16 cellular contexts compared by ENCODE assay signal in genomic region chr19:6241680-6242079, GRCh38. TPM values are rescaled to one million over a fixed set of nuclear protein-coding genes. Genes with fewer than 3 reads are reported as not detected.
A peak's percentile ranks its signal among the peaks of the same experiment; 100 is the strongest.
DNase-seq lines count a peak whose midpoint lies in the region; ATAC-seq and TF ChIP-seq lines count a peak whose summit lies in the region.
"Had no signal": no experiment of that assay in that cellular context is flagged by ENCODE, and none has a peak within 500 bp of the region (broad histone marks: within the 10 kb centered on the region; RNA-seq: fewer than 3 reads in every experiment).

No MANE protein-coding gene starts in this region.

- CTCF ChIA-PET in SK-N-SH (lab: Yijun Ruan, JAX) = interaction anchor here (3.9 kb wide), 1 partner anchor 22 kb away, joined by 32 read pairs; no protein-coding TSS in a partner anchor

- TF ChIP-seq CTCF in SK-N-SH (IDR thresholded peaks at IDR 0.05) (no peak), lower lobe of right lung (IDR thresholded peaks at IDR 0.05) (no peak), type B pancreatic cell (conservative IDR thresholded peaks at IDR 0.05) (no peak)

- WGBS in SK-N-SH (ENCODE audit: low lambda C conversion rate) = 58% methylated on average over 9 of the region's 19 CpGs

- no peak overlapping the region for H3K4me2 ChIP-seq in SK-N-SH

- no peak overlapping the region for H3K27ac Mint-ChIP-seq in type B pancreatic cell
- H3K27ac Mint-ChIP-seq: activated T-helper 2 cell treated with anti-CD3 and anti-CD28 coated beads, Interferon-gamma antibody, Interleukin-2, Interleukin-4, amounts not matched to agents 10 μg/mL and 5 μg/mL and 100 μg/mL, durations not matched to agents 14 hours and 24 hours and 36 hours had no signal

- H4K20me1 ChIP-seq in SK-N-SH (ENCODE audit: insufficient read depth) = peaks cover 72% of the 10 kb centered on the region

- H3K9me3 ChIP-seq in SK-N-SH = no peaks in the 10 kb centered on the region
- no peaks in the 10 kb centered on the region for H3K9me3 ChIP-seq in lower lobe of right lung
- H3K9me3 ChIP-seq: gastrocnemius medialis, left lung, suprapubic skin had no signal

- no peak for TF ChIP-seq RAD21 in SK-N-SH (IDR thresholded peaks at IDR 0.05; ENCODE audit: low read length)

- H3K27me3 ChIP-seq in SK-N-SH (ENCODE audit: insufficient read depth) (no peaks in the 10 kb centered on the region), lower lobe of right lung (ENCODE audit: low read depth) (no peaks in the 10 kb centered on the region)
- H3K27me3 ChIP-seq: gastrocnemius medialis, left lung, suprapubic skin had no signal

- POLR2A ChIA-PET in SK-N-SH (lab: Yijun Ruan, JAX) = no interaction called here

- no peaks in the 10 kb centered on the region for H3K9me2 ChIP-seq in SK-N-SH

- H3K4me3 ChIP-seq in SK-N-SH (ENCODE audit: low read depth in 2 of 2, low read length in 1 of 2) (no peak overlapping the region), lower lobe of right lung (no peak overlapping the region)
- H3K4me3 ChIP-seq: gastrocnemius medialis, left lung, suprapubic skin had no signal

- peaks cover 23% of the 10 kb centered on the region for H3K36me3 Mint-ChIP-seq in type B pancreatic cell

- no peak overlapping the region for H2AFZ ChIP-seq in SK-N-SH (ENCODE audit: low read depth)

- peak; percentile 79 for DNase-seq in SK-N-SH
- peak; percentile 57 for DNase-seq in cerebellar cortex (ENCODE audit: low spot score)
- peak; percentile 43 for DNase-seq in lower lobe of right lung
- DNase-seq in type B pancreatic cell (ENCODE audit: extremely low spot score, unreplicated experiment) = peak; percentile 68
- no peak for DNase-seq in stimulated activated CD4-positive, alpha-beta T cell treated with anti-CD3 and anti-CD28 coated beads, Interleukin-4, amount 100 ng/mL, for 4 hours
- no peak for DNase-seq in DMS53 treated with DMSO at 0.1 percent for 48 hours (lab: John Stamatoyannopoulos, UW; ENCODE audit: unreplicated experiment)
- DNase-seq: activated CD4-positive, alpha-beta T cell treated with anti-CD3 and anti-CD28 coated beads, Interleukin-2, amount 50 U/mL, for 4 hours; gastrocnemius medialis; MV-4-11; NCI-H526 treated with DMSO at 0.1 percent for 48 hours; stimulated activated CD4-positive, alpha-beta T cell treated with anti-CD3 and anti-CD28 coated beads, Interleukin-12 subunit alpha, Interleukin-12 subunit beta, amount 100 ng/mL, for 4 hours had no signal

- no peaks in the 10 kb centered on the region for H3K36me3 ChIP-seq in SK-N-SH (replicated peaks in 1 of 2; ENCODE audit: control insufficient read depth in 1 of 2, insufficient read depth in 2 of 2, low read length in 1 of 2)
- H3K36me3 ChIP-seq in lower lobe of right lung = peaks cover 6% of the 10 kb centered on the region
- H3K36me3 ChIP-seq: gastrocnemius medialis, left lung, suprapubic skin had no signal

- no peaks in the 10 kb centered on the region for H3F3A ChIP-seq in SK-N-SH (replicated peaks; ENCODE audit: insufficient read depth)

- H3K27ac ChIP-seq in SK-N-SH (ENCODE audit: low read depth in 2 of 2, low read length in 1 of 2) (peak overlapping the region in 1 of 2 experiments; percentile 94; a peak in 2 of 4 replicates), lower lobe of right lung (no peak overlapping the region)
- H3K27ac ChIP-seq: suprapubic skin had no signal

- H3K79me2 ChIP-seq in SK-N-SH (ENCODE audit: insufficient read depth) = peaks cover 91% of the 10 kb centered on the region

- H3K4me1 ChIP-seq in SK-N-SH (ENCODE audit: control insufficient read depth in 1 of 2, insufficient read depth in 2 of 2, low read depth in 1 of 2, low read length in 1 of 2) (peaks cover 15 to 71% of the 10 kb centered on the region in 2 experiments; a peak in 2 of 4 replicates), lower lobe of right lung (peaks cover 72% of the 10 kb centered on the region)

- no peak overlapping the region for H3K9ac ChIP-seq in SK-N-SH

- peaks cover 47% of the 10 kb centered on the region for H3K4me1 Mint-ChIP-seq in type B pancreatic cell (ENCODE audit: unreplicated experiment)

- no peak; the same call in 2 of the 3 replicates for ATAC-seq in SK-N-SH treated with all-trans-retinoic acid at 6 μM for 48 hours
- no peak for ATAC-seq in lower lobe of right lung
- no peak for ATAC-seq in GM21529 (IDR thresholded peaks at IDR 0.05; ENCODE audit: unreplicated experiment)
- ATAC-seq: gastrocnemius medialis, left lung had no signal

- H3K4me3 Mint-ChIP-seq in type B pancreatic cell = no peak overlapping the region

- H3K27me3 Mint-ChIP-seq in type B pancreatic cell = no peaks in the 10 kb centered on the region

- TF ChIP-seq EP300 in SK-N-SH (IDR thresholded peaks at IDR 0.05; ENCODE audit: borderline replicate concordance in 1 of 2, low read depth in 1 of 2, low read length in 1 of 2) = no peak

- H3K9me3 Mint-ChIP-seq in type B pancreatic cell = no peaks in the 10 kb centered on the region
- H3K9me3 Mint-ChIP-seq: activated T-helper 2 cell treated with anti-CD3 and anti-CD28 coated beads, Interferon-gamma antibody, Interleukin-2, Interleukin-4, amounts not matched to agents 10 μg/mL and 5 μg/mL and 100 μg/mL, durations not matched to agents 14 hours and 24 hours and 36 hours had no signal

- intact Hi-C loops in lower lobe of right lung (cut with DNase I) = no loop called here

TF ChIP-seq in SK-N-SH, 30 proteins besides CTCF, POLR2A, EP300 and RAD21 (continues in another document):
- TF ChIP-seq EZH2phosphoT487 (IDR thresholded peaks at IDR 0.05; ENCODE audit: borderline replicate concordance, low read depth) = no peak
- no peak for TF ChIP-seq TCF12 (IDR thresholded peaks at IDR 0.05)
- no peak for TF ChIP-seq MEF2A (IDR thresholded peaks at IDR 0.05; ENCODE audit: borderline replicate concordance, low read depth)
- TF ChIP-seq, protein P1, sequence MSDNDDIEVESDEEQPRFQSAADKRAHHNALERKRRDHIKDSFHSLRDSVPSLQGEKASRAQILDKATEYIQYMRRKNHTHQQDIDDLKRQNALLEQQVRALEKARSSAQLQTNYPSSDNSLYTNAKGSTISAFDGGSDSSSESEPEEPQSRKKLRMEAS (IDR thresholded peaks at IDR 0.05; ENCODE audit: low read depth) = no peak
- TF ChIP-seq PBX3 (IDR thresholded peaks at IDR 0.05) = no peak
- TF ChIP-seq TEAD4 (IDR thresholded peaks at IDR 0.05; ENCODE audit: borderline replicate concordance, insufficient read depth) = no peak
- no peak for TF ChIP-seq SMC3 (IDR thresholded peaks at IDR 0.05; ENCODE audit: low read depth, low read length)
- TF ChIP-seq CHD2 (IDR thresholded peaks at IDR 0.05; ENCODE audit: low read length, partially characterized antibody) = no peak
- TF ChIP-seq SIN3A (IDR thresholded peaks at IDR 0.05; ENCODE audit: borderline replicate concordance, low read depth, low read length) = no peak
- no peak for TF ChIP-seq FOXJ3 (CRISPR knock-in tag; IDR thresholded peaks at IDR 0.05)

TF ChIP-seq in SK-N-SH treated with all-trans-retinoic acid at 6 μM for 48 hours, 23 proteins besides CTCF, POLR2A, EP300 and RAD21:
- TF ChIP-seq GLIS3 (CRISPR knock-in tag; IDR thresholded peaks at IDR 0.05) (no peak), TOX (CRISPR knock-in tag; IDR thresholded peaks at IDR 0.05; ENCODE audit: borderline replicate concordance) (no peak), ZFP30 (CRISPR knock-in tag; IDR thresholded peaks at IDR 0.05) (no peak)

RNA-seq across cellular contexts. Expression of gene MLLT1, which starts 38.1 kb away (rescaled TPM):
- polyA plus RNA-seq in SK-N-SH (2012; rRNA removed) = 12.7 and 19.0 TPM in 2 replicates
- 7.9 and 13.5 TPM in 2 replicates for polyA plus RNA-seq in SK-N-SH (2012; cell fraction: cytosol; rRNA removed)
- 31.0 and 38.9 TPM in 2 replicates for polyA plus RNA-seq in SK-N-SH (2012; cell fraction: nucleus; rRNA removed)
- 61.9 TPM for total RNA-seq in lower lobe of right lung
- 51.3 and 106 TPM in 2 replicates for total RNA-seq in type B pancreatic cell (ENCODE audit: low replicate concordance)

Comparison
In these comparisons a context has a peak if more than half of its experiments do, and no peak if none do; other contexts are left out.
1. DNase-seq: peak in SK-N-SH (single experiment), cerebellar cortex (single experiment), lower lobe of right lung (single experiment) and type B pancreatic cell (single experiment); none in stimulated activated CD4-positive, alpha-beta T cell treated with anti-CD3 and anti-CD28 coated beads, Interleukin-4, amount 100 ng/mL, for 4 hours (0 of 2) and DMS53 treated with DMSO at 0.1 percent for 48 hours (single experiment).